Comparison of ENCODE assay signal across 10 cellular contexts in the genomic region with DNA sequence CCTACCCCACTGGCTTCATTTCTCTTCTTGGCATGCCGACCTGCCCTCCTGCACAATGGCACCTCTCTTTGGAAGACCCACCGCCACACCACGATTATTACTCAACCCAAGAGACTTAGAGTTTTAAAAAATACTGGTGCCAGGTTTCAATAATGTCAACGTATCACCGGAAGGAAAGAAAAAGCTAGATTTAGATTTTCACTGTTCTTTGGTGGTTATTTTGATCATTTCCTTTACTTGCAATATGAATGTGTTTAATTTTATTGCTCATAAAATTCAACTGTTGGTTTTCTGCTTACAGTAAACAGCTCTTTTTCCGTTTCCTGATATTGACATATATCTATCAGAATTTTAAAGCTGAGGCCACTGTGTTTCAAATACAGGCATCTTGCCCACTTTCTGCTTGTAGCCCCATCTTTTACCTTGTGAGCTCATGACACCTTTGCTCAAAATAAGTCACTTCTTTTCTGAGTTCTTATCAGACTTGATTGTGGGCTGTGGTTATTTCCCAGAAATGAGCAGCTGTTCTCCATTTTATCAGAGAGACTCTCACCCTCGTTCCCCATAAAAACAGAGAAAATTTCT.
DNase-seq lines count a peak whose midpoint lies in the region; ATAC-seq and TF ChIP-seq lines count a peak whose summit lies in the region.
"Had no signal": no experiment of that assay in that cellular context is flagged by ENCODE, and none has a peak within 500 bp of the region (broad histone marks: within the 10 kb centered on the region; RNA-seq: fewer than 3 reads in every experiment).

No MANE protein-coding gene starts in this region.

- DNase-seq in CD4-positive, alpha-beta memory T cell = peak in 4 of 5 donors; percentile 50 to 65 (median 60)
- DNase-seq in Panc1 (ENCODE audit: low read depth, low spot score) (no peak), trophoblast cell (no peak), NCI-H1417 treated with DMSO at 0.1 percent for 48 hours (lab: John Stamatoyannopoulos, UW) (no peak), HK-2 (ENCODE audit: unreplicated experiment) (no peak)
- DNase-seq: DMS79 treated with DMSO at 0.1 percent for 48 hours, lower lobe of right lung had no signal

- no peak overlapping the region for H4K8ac ChIP-seq in trophoblast cell (ENCODE audit: low read depth, low read length)

- no peak overlapping the region for H3K4me2 ChIP-seq in trophoblast cell (ENCODE audit: low read length)

- WGBS in trophoblast cell (ENCODE audit: extremely low coverage, insufficient coverage, insufficient read length) = no CpG with 5 or more reads among the region's 7 CpGs

- H3K9me3 ChIP-seq in CD4-positive, alpha-beta memory T cell (ENCODE audit: control insufficient read depth in 1 of 2, low read length in 2 of 2) = no peaks in the 10 kb centered on the region
- H3K9me3 ChIP-seq in Panc1 (ENCODE audit: control insufficient read depth, insufficient read depth, low read depth, low read length) (no peaks in the 10 kb centered on the region), trophoblast cell (ENCODE audit: insufficient read depth, low read depth, low read length) (no peaks in the 10 kb centered on the region)
- H3K9me3 ChIP-seq: lower lobe of right lung had no signal

- peaks cover 43% of the 10 kb centered on the region for H3K4me1 ChIP-seq in CD4-positive, alpha-beta memory T cell (ENCODE audit: insufficient read depth, low read length)
- H3K4me1 ChIP-seq in Panc1 (ENCODE audit: control insufficient read depth, insufficient read depth, low read length) (peaks cover 25% of the 10 kb centered on the region), trophoblast cell (ENCODE audit: control insufficient read depth in 1 of 2, insufficient read depth in 2 of 2, low read length in 2 of 2) (peaks cover 15% of the 10 kb centered on the region in 2 experiments)

- H2BK12ac ChIP-seq in trophoblast cell (ENCODE audit: low read length) = peak overlapping the region; percentile 84

- H4K91ac ChIP-seq in trophoblast cell (ENCODE audit: low read depth, low read length) = peak overlapping the region; percentile 70

- ATAC-seq in Panc1 (no peak), HG03520 (IDR thresholded peaks at IDR 0.05; ENCODE audit: unreplicated experiment) (no peak), HG02870 (IDR thresholded peaks at IDR 0.05; ENCODE audit: unreplicated experiment) (no peak)
- ATAC-seq: lower lobe of right lung had no signal

- peak overlapping the region; percentile 83 to 100 (median 98) for H3K4me3 Mint-ChIP-seq in CD4-positive, alpha-beta memory T cell
- H3K4me3 Mint-ChIP-seq in brain = peak overlapping the region in 3 of 5 experiments; percentile 18 to 83 (median 60)

- H3K27ac Mint-ChIP-seq in CD4-positive, alpha-beta memory T cell = peak overlapping the region; percentile 93 to 98 (median 95)
- peak overlapping the region in 3 of 5 experiments; percentile 85 to 95 (median 88) for H3K27ac Mint-ChIP-seq in brain

- intact Hi-C loops in CD4-positive, alpha-beta memory T cell (cut with micrococcal nuclease) = loop anchor here (5.0 kb wide), 2 partner anchors 295 to 315 kb away; no protein-coding TSS in a partner anchor
- intact Hi-C loops in Panc1 (cut with micrococcal nuclease; ENCODE audit: unreplicated experiment) = no loop called here

- no peak overlapping the region for H3K23ac ChIP-seq in trophoblast cell (ENCODE audit: low read length)

- H3K36me3 Mint-ChIP-seq in CD4-positive, alpha-beta memory T cell = peaks cover 10 to 16% of the 10 kb centered on the region in 2 donors
- no peaks in the 10 kb centered on the region for H3K36me3 Mint-ChIP-seq in brain

- no peaks in the 10 kb centered on the region for H3K9me3 Mint-ChIP-seq in CD4-positive, alpha-beta memory T cell
- no peaks in the 10 kb centered on the region for H3K9me3 Mint-ChIP-seq in brain

- peak overlapping the region; percentile 78 for H2BK120ac ChIP-seq in trophoblast cell (ENCODE audit: insufficient read depth, low read length, poor library complexity)

- no peak overlapping the region for H3K9ac ChIP-seq in trophoblast cell (ENCODE audit: low read length)

- TF ChIP-seq CTCF in Panc1 (IDR thresholded peaks at IDR 0.05) (no peak), brain (conservative IDR thresholded peaks at IDR 0.05) (no peak)

- no peak overlapping the region for H4K12ac ChIP-seq in trophoblast cell (ENCODE audit: low read depth, low read length)

- POLR2A ChIA-PET in CD4-positive, alpha-beta memory T cell (lab: Charles Lee; ENCODE audit: partially characterized antibody) = interaction anchor here (0.7 to 10.7 kb wide), 29 partner anchors 7 to 313 kb away, joined by 3 to 122 read pairs (median 7); no protein-coding TSS in a partner anchor
- POLR2A ChIA-PET in Panc1 (lab: Charles Lee) = no interaction called here

- no peak overlapping the region for H2AFZ ChIP-seq in trophoblast cell (ENCODE audit: insufficient read depth, low read length, poor library complexity)

- H3K79me2 ChIP-seq in trophoblast cell (ENCODE audit: control insufficient read depth, insufficient read depth, low read length, poor library complexity) = no peaks in the 10 kb centered on the region

- peaks cover 25% of the 10 kb centered on the region for H3K79me1 ChIP-seq in trophoblast cell (ENCODE audit: low read length)

- H3K18ac ChIP-seq in trophoblast cell (ENCODE audit: low read length) = no peak overlapping the region

- no peaks in the 10 kb centered on the region for H3K36me3 ChIP-seq in CD4-positive, alpha-beta memory T cell (ENCODE audit: insufficient read depth, low read length)
- no peaks in the 10 kb centered on the region; the same call in 1 of the 2 replicates for H3K36me3 ChIP-seq in Panc1 (ENCODE audit: control insufficient read depth, insufficient read depth, low read length)
- H3K36me3 ChIP-seq in trophoblast cell (ENCODE audit: control insufficient read depth in 1 of 2, insufficient read depth in 2 of 2, low read length in 2 of 2) = no peaks in the 10 kb centered on the region
- H3K36me3 ChIP-seq: lower lobe of right lung had no signal

- BruUV-seq in Panc1 (replicated peaks; lab: Mats Ljungman, UMichigan) = no TSS peak

- CTCF ChIA-PET in CD4-positive, alpha-beta memory T cell (lab: Charles Lee; ENCODE audit: partially characterized antibody) = interaction anchor here (0.6 to 6.1 kb wide), 26 partner anchors 10 to 313 kb away, joined by 3 to 96 read pairs (median 4); no protein-coding TSS in a partner anchor
- CTCF ChIA-PET in Panc1 (lab: Charles Lee) = no interaction called here

- no peak overlapping the region for H2AK5ac ChIP-seq in trophoblast cell (ENCODE audit: low read length)

- peak overlapping the region; percentile 84 for H2BK5ac ChIP-seq in trophoblast cell (ENCODE audit: low read depth, low read length, poor library complexity)

- peak overlapping the region; percentile 72 for H3K27ac ChIP-seq in CD4-positive, alpha-beta memory T cell (ENCODE audit: low read depth, low read length)
- peak overlapping the region; percentile 92 for H3K27ac ChIP-seq in Panc1 (ENCODE audit: low read length)
- peak overlapping the region; percentile 77 for H3K27ac ChIP-seq in trophoblast cell (ENCODE audit: low read depth, low read length)
- H3K27ac ChIP-seq: lower lobe of right lung had no signal

- H3K14ac ChIP-seq in trophoblast cell (ENCODE audit: low read length) = no peak overlapping the region

- no peaks in the 10 kb centered on the region for H3K27me3 Mint-ChIP-seq in CD4-positive, alpha-beta memory T cell
- H3K27me3 Mint-ChIP-seq in brain = peaks cover 3% of the 10 kb centered on the region

- no peaks in the 10 kb centered on the region for H3K27me3 ChIP-seq in CD4-positive, alpha-beta memory T cell (ENCODE audit: insufficient read depth, low read length)
- no peaks in the 10 kb centered on the region for H3K27me3 ChIP-seq in Panc1 (ENCODE audit: control insufficient read depth, insufficient read depth, low read length)
- no peaks in the 10 kb centered on the region for H3K27me3 ChIP-seq in trophoblast cell (ENCODE audit: insufficient read depth, low read length)

- in situ Hi-C loops in Panc1 (cut with HindIII; ENCODE audit: low pct_unique_long_range_greater_than_20kb, low sequenced_read_pairs) = no loop called here

- peak overlapping the region; percentile 43 to 69 for H3K4me3 ChIP-seq in CD4-positive, alpha-beta memory T cell (ENCODE audit: low read length in 2 of 2)
- no peak overlapping the region for H3K4me3 ChIP-seq in Panc1 (ENCODE audit: low read depth in 2 of 2, low read length in 2 of 2)
- no peak overlapping the region for H3K4me3 ChIP-seq in trophoblast cell (ENCODE audit: low read depth, low read length)
- H3K4me3 ChIP-seq: lower lobe of right lung had no signal

- H3K4ac ChIP-seq in trophoblast cell (ENCODE audit: low read depth, low read length) = peak overlapping the region; percentile 36

- peaks cover 25 to 67% (median 43%) of the 10 kb centered on the region in 4 donors for H3K4me1 Mint-ChIP-seq in CD4-positive, alpha-beta memory T cell
- H3K4me1 Mint-ChIP-seq in brain = peaks cover 50% of the 10 kb centered on the region

Comparison
In these comparisons a context has a peak if more than half of its experiments do, and no peak if none do; other contexts are left out.
1. DNase-seq: peak in CD4-positive, alpha-beta memory T cell (4 of 5); none in Panc1 (single experiment), trophoblast cell (0 of 2), NCI-H1417 treated with DMSO at 0.1 percent for 48 hours (single experiment) and HK-2 (single experiment).
2. H3K4me3 ChIP-seq: peak in CD4-positive, alpha-beta memory T cell (2 of 2); none in Panc1 (0 of 2) and trophoblast cell (single experiment).
3. Peak in every context shown above with its lines, with median percentiles within 50 percentile points of each other: H3K27ac ChIP-seq.